In genomic region chr9:122051401-122052346, GRCh38 we compare ENCODE assay signal across 1 cellular context.
TF ChIP-seq lines count a peak whose summit lies in the region.

No MANE protein-coding gene starts in this region.

TF ChIP-seq in K562, 482 proteins besides CTCF, POLR2A, EP300 and RAD21 (continued from another document and continues in another):
- TF ChIP-seq ZBTB40 (IDR thresholded peaks at IDR 0.05) (peak; percentile 44), ZBTB40 (CRISPR knock-in tag; IDR thresholded peaks at IDR 0.05) (no peak), TRIM24 (IDR thresholded peaks at IDR 0.05) (peak; percentile 73 to 81), ZMIZ1 (IDR thresholded peaks at IDR 0.05; ENCODE audit: low read depth in 2 of 2, low read length in 2 of 2) (peak in 1 of 2 experiments; percentile 85; a peak in 2 of 4 replicates), HMBOX1 (IDR thresholded peaks at IDR 0.05) (peak; percentile 81), POLR3G (IDR thresholded peaks at IDR 0.05; ENCODE audit: extremely low read depth, insufficient read length, insufficient replicate concordance) (no peak), HDAC1 (IDR thresholded peaks at IDR 0.05) (peak in 1 of 2 experiments; percentile 69; a peak in 2 of 4 replicates), PHB2 (IDR thresholded peaks at IDR 0.05; ENCODE audit: low read depth) (peak; percentile 71; the same call in 1 of the 2 replicates), EGR1 (conservative IDR thresholded peaks at IDR 0.05) (peak; percentile 83), ZBTB26 (CRISPR knock-in tag; IDR thresholded peaks at IDR 0.05) (peak; percentile 8; the same call in 1 of the 2 replicates), SMAD3 (CRISPR knock-in tag; conservative IDR thresholded peaks at IDR 0.05) (no peak), IRF9 (tag; IDR thresholded peaks at IDR 0.05) (no peak), ZNF644 (tag; IDR thresholded peaks at IDR 0.05; ENCODE audit: low read depth) (peak; percentile 57; the same call in 1 of the 2 replicates), PRDM10 (IDR thresholded peaks at IDR 0.05; ENCODE audit: partially characterized antibody) (no peak), MNT (conservative IDR thresholded peaks at IDR 0.05) (0 out of 4 replicates have a peak, but pooled peaks of 1 of the 2 experiments have one; percentile 29), MCM5 (IDR thresholded peaks at IDR 0.05; ENCODE audit: low read depth) (no peak), ZNF583 (CRISPR knock-in tag; IDR thresholded peaks at IDR 0.05) (peak; percentile 80; the same call in 1 of the 2 replicates), GTF3C2 (IDR thresholded peaks at IDR 0.05; ENCODE audit: borderline replicate concordance, extremely low read depth, insufficient read length) (no peak), PRPF4 (IDR thresholded peaks at IDR 0.05; ENCODE audit: insufficient read depth, low read depth, low read length, poor library complexity, severe bottlenecking) (no peak), CBFA2T2 (conservative IDR thresholded peaks at IDR 0.05) (peak; percentile 90), SAFB (IDR thresholded peaks at IDR 0.05; ENCODE audit: borderline replicate concordance, low read depth, low read length) (no peak), MTF1 (CRISPR knock-in tag; IDR thresholded peaks at IDR 0.05; ENCODE audit: borderline replicate concordance) (no peak), ELF1 (tag; IDR thresholded peaks at IDR 0.05) (no peak), HNRNPUL1 (IDR thresholded peaks at IDR 0.05; ENCODE audit: low read length) (no peak), E2F4 (CRISPR knock-in tag; IDR thresholded peaks at IDR 0.05; ENCODE audit: low read depth) (no peak), ZEB2 (IDR thresholded peaks at IDR 0.05) (no peak; the same call in 1 of the 2 replicates)
